11 cellular contexts compared by ENCODE assay signal in the genomic region with DNA sequence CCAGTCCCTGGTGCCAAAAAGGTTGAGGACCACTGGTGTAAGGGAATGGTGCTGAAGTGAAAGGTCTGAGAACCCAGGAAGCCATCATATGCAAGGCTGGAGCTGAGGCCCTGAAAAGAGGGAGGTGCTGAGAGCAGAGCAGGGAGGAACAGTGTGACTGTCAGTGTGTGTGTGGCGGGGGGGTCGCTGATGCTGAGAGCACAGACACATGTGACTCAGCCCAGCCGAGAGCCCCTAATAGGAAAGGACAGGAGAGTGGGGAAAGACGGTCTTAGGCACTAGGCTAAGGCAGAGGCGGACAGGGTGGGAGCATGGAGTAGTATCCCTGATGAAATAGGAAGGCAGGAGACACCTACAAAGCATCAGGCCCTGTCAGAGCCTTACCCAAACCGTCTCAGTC. TPM values are rescaled to one million over a fixed set of nuclear protein-coding genes. Genes with fewer than 3 reads are reported as not detected.
DNase-seq lines count a peak whose midpoint lies in the region; FAIRE-seq and TF ChIP-seq lines count a peak whose summit lies in the region.
"Had no signal": no experiment of that assay in that cellular context is flagged by ENCODE, and none has a peak within 500 bp of the region (broad histone marks: within the 10 kb centered on the region; RNA-seq: fewer than 3 reads in every experiment).

No MANE protein-coding gene starts in this region.

- peak; percentile 15 for DNase-seq in SIG-M5 treated with dmso at 0.1 percent for 504 hours (lab: John Stamatoyannopoulos, UW; ENCODE audit: unreplicated experiment)
- no peak for DNase-seq in SIG-M5 (lab: John Stamatoyannopoulos, UW)
- DNase-seq in H1 (ENCODE audit: low read depth in 1 of 2, low spot score in 2 of 2), result no peak
- no peak for DNase-seq in small intestine
- DNase-seq in WERI-Rb-1, result no peak
- DNase-seq in HuH-7.5 (ENCODE audit: low spot score), result no peak
- DNase-seq: left ventricle myocardium inferior had no signal

- H4K20me1 ChIP-seq in OCI-LY3 (ENCODE audit: insufficient read depth, low read length) (no peaks in the 10 kb centered on the region), H1 (replicated peaks in 1 of 2; ENCODE audit: control insufficient read depth in 1 of 2, insufficient read depth in 2 of 2, low read length in 2 of 2) (peaks cover 0 to 4% of the 10 kb centered on the region in 2 experiments)

- H3K4me3 ChIP-seq in OCI-LY3 (ENCODE audit: low read length) (no peak overlapping the region), H1 (ENCODE audit: extremely low read depth in 1 of 4, insufficient read depth in 2 of 4, low read depth in 3 of 4, low read length in 4 of 4) (peak overlapping the region in 1 of 4 experiments; percentile 93; a peak in 1 of 8 replicates), parathyroid adenoma (ENCODE audit: low read depth, low read length) (no peak overlapping the region), small intestine (ENCODE audit: low read depth in 1 of 2, low read length in 2 of 2) (no peak overlapping the region), WERI-Rb-1 (ENCODE audit: low read depth, low read length) (no peak overlapping the region)

- H3K23me2 ChIP-seq in H1 (ENCODE audit: low read depth, low read length), result peaks cover 6% of the 10 kb centered on the region; the same call in 1 of the 2 replicates

- H2BK12ac ChIP-seq in H1 (ENCODE audit: low read depth, low read length), result no peak overlapping the region

- H4K91ac ChIP-seq in H1 (replicated peaks; ENCODE audit: insufficient read length, low read length), result no peak overlapping the region

- H2AK5ac ChIP-seq in H1 (ENCODE audit: low read depth, low read length), result no peak overlapping the region; the same call in 1 of the 2 replicates

- no peaks in the 10 kb centered on the region for H3K79me2 ChIP-seq in OCI-LY3 (ENCODE audit: low read length)
- no peaks in the 10 kb centered on the region for H3K79me2 ChIP-seq in H1 (ENCODE audit: control insufficient read depth in 1 of 2, insufficient read depth in 2 of 2, low read length in 2 of 2)
- peaks cover 5% of the 10 kb centered on the region for H3K79me2 ChIP-seq in parathyroid adenoma

- no peak overlapping the region for H4K5ac ChIP-seq in H1 (ENCODE audit: insufficient read length, low read depth, low read length)

- H3K9me3 ChIP-seq in OCI-LY3 (ENCODE audit: insufficient read depth, low read length) (no peaks in the 10 kb centered on the region), H1 (ENCODE audit: insufficient read depth in 2 of 2, low read depth in 1 of 2, low read length in 1 of 2) (no peaks in the 10 kb centered on the region), parathyroid adenoma (ENCODE audit: control insufficient read depth, low read length) (no peaks in the 10 kb centered on the region), small intestine (ENCODE audit: control insufficient read depth, low read depth) (no peaks in the 10 kb centered on the region), WERI-Rb-1 (ENCODE audit: severe bottlenecking) (no peaks in the 10 kb centered on the region)
- H3K9me3 ChIP-seq: left ventricle myocardium inferior had no signal

- no peak for TF ChIP-seq POLR2A in H1 (IDR thresholded peaks at IDR 0.05; ENCODE audit: control extremely low read depth in 1 of 2, low read depth in 2 of 2, low read length in 2 of 2)

- H3K9ac ChIP-seq in OCI-LY3 (ENCODE audit: low read length), result no peak overlapping the region
- H3K9ac ChIP-seq in H1 (replicated peaks in 1 of 4; ENCODE audit: extremely low read depth in 1 of 4, low read depth in 3 of 4, low read length in 3 of 4), result no peak overlapping the region
- H3K9ac ChIP-seq in parathyroid adenoma, result no peak overlapping the region

- H3K4ac ChIP-seq in H1 (replicated peaks; ENCODE audit: insufficient read length, low read depth, low read length), result no peak overlapping the region

- H3K56ac ChIP-seq in H1 (replicated peaks; ENCODE audit: insufficient read length, low read depth, low read length), result no peak overlapping the region

- POLR2A ChIA-PET in H1 (lab: Charles Lee; ENCODE audit: partially characterized antibody), result interaction anchor here (1.1 to 6.2 kb wide), 4 partner anchors 15 to 48 kb away, joined by 3 to 32 read pairs (median 4); partner anchors contain the start of gene MAPK7

- H3K36me3 ChIP-seq in OCI-LY3 (replicated peaks; ENCODE audit: low read depth, low read length) (no peaks in the 10 kb centered on the region), H1 (ENCODE audit: control insufficient read depth in 2 of 4, insufficient read depth in 4 of 4, low read length in 3 of 4) (peaks cover 0 to 7% (median 0%) of the 10 kb centered on the region in 4 experiments; a peak in 1 of 8 replicates), parathyroid adenoma (ENCODE audit: control insufficient read depth, insufficient read depth, low read length) (no peaks in the 10 kb centered on the region), small intestine (ENCODE audit: control insufficient read depth in 2 of 2, insufficient read depth in 2 of 2, low read length in 2 of 2) (no peaks in the 10 kb centered on the region), WERI-Rb-1 (peaks cover 8% of the 10 kb centered on the region)
- H3K36me3 ChIP-seq: left ventricle myocardium inferior had no signal

- H3K27me3 ChIP-seq in OCI-LY3 (ENCODE audit: low read depth, low read length) (no peaks in the 10 kb centered on the region), H1 (replicated peaks in 1 of 4; ENCODE audit: control insufficient read depth in 3 of 4, extremely low read depth in 1 of 4, insufficient read depth in 3 of 4, low read length in 3 of 4) (no peaks in the 10 kb centered on the region; a peak in 1 of 7 replicates), parathyroid adenoma (ENCODE audit: control insufficient read depth, insufficient read depth, low read length) (no peaks in the 10 kb centered on the region), small intestine (ENCODE audit: control insufficient read depth in 2 of 2, insufficient read depth in 2 of 2, low read length in 2 of 2) (no peaks in the 10 kb centered on the region), WERI-Rb-1 (ENCODE audit: insufficient read depth, low read depth, severe bottlenecking) (no peaks in the 10 kb centered on the region)

- H3K4me1 ChIP-seq in OCI-LY3 (ENCODE audit: low read length), result no peaks in the 10 kb centered on the region
- peaks cover 0 to 9% (median 3%) of the 10 kb centered on the region in 4 experiments; a peak in 4 of 7 replicates for H3K4me1 ChIP-seq in H1 (replicated peaks in 1 of 4; ENCODE audit: control insufficient read depth in 3 of 4, insufficient read depth in 4 of 4, low read length in 3 of 4)
- H3K4me1 ChIP-seq in parathyroid adenoma, result peaks cover 25% of the 10 kb centered on the region
- H3K4me1 ChIP-seq in small intestine (ENCODE audit: control insufficient read depth in 2 of 2, insufficient read depth in 1 of 2, low read depth in 1 of 2, low read length in 1 of 2), result peaks cover 0 to 2% of the 10 kb centered on the region in 2 donors

- H4K8ac ChIP-seq in H1 (ENCODE audit: extremely low read depth, insufficient read depth, low read length), result no peak overlapping the region; the same call in 1 of the 2 replicates

- no peak overlapping the region for H3K23ac ChIP-seq in H1 (ENCODE audit: insufficient read length)

- H3K4me2 ChIP-seq in OCI-LY3 (ENCODE audit: low read length) (peak overlapping the region; percentile 65; the same call in 1 of the 2 replicates), H1 (ENCODE audit: insufficient read depth in 1 of 2, low read depth in 2 of 2, low read length in 2 of 2) (peak overlapping the region; percentile 20 to 85; a peak in 3 of 4 replicates), parathyroid adenoma (ENCODE audit: low read length) (no peak overlapping the region)

- H2BK5ac ChIP-seq in H1 (ENCODE audit: low read depth, low read length), result no peak overlapping the region

- H2BK20ac ChIP-seq in H1 (ENCODE audit: low read length), result no peak overlapping the region

- FAIRE-seq in H1 (lab: Jason Lieb, UNC), result no peak
- no peak for FAIRE-seq in small intestine (lab: Jason Lieb, UNC)
- FAIRE-seq: G401.6 had no signal

- CTCF ChIA-PET in H1 (lab: Charles Lee; ENCODE audit: partially characterized antibody), result interaction anchor here (0.7 to 6.7 kb wide), 3 partner anchors 9 to 87 kb away, joined by 3 to 66 read pairs (median 4); no protein-coding TSS in a partner anchor

- H3K18ac ChIP-seq in H1 (ENCODE audit: extremely low read depth, low read length), result no peak overlapping the region; the same call in 1 of the 2 replicates

- no peak for TF ChIP-seq CTCF in OCI-LY3 (IDR thresholded peaks at IDR 0.05; ENCODE audit: low read depth, low read length)
- no peak for TF ChIP-seq CTCF in H1 (IDR thresholded peaks at IDR 0.05; ENCODE audit: control extremely low read depth in 1 of 3, insufficient read depth in 1 of 3, low read depth in 1 of 3, low read length in 3 of 3)
- no peak for TF ChIP-seq CTCF in parathyroid adenoma (IDR thresholded peaks at IDR 0.05)
- no peak for TF ChIP-seq CTCF in WERI-Rb-1 (IDR thresholded peaks at IDR 0.05; ENCODE audit: low read depth, low read length)

- 89% methylated on average over 5 of the region's 6 CpGs; no CpG with 5 or more reads in 1 of the 2 experiments for WGBS in H1 (ENCODE audit: extremely low coverage in 1 of 2, insufficient coverage in 1 of 2, insufficient read length in 1 of 2, insufficient replicate concordance in 2 of 2, low coverage in 1 of 2, low lambda C conversion rate in 2 of 2, missing lambda C conversion rate in 1 of 2), 2 experiments
- 75 to 79% (median 77%) methylated on average over 6 of the region's 6 CpGs for WGBS in small intestine, 3 donors

- H3K14ac ChIP-seq in H1 (ENCODE audit: insufficient read length), result no peak overlapping the region

- peaks cover 2% of the 10 kb centered on the region; the same call in 1 of the 2 replicates for H3K79me1 ChIP-seq in H1 (ENCODE audit: low read depth, low read length)

- no peak for TF ChIP-seq RAD21 in H1 (IDR thresholded peaks at IDR 0.05 in 1 of 2, conservative IDR thresholded peaks at IDR 0.05 in 1 of 2; ENCODE audit: low read depth in 2 of 2, low read length in 2 of 2)

- H2AFZ ChIP-seq in OCI-LY3 (ENCODE audit: low read depth, low read length), result no peak overlapping the region
- H2AFZ ChIP-seq in H1 (ENCODE audit: low read length), result no peak overlapping the region
- peak overlapping the region; percentile 96 for H2AFZ ChIP-seq in parathyroid adenoma

- H2BK120ac ChIP-seq in H1 (replicated peaks; ENCODE audit: low read depth, low read length), result no peak overlapping the region

- H2BK15ac ChIP-seq in H1 (ENCODE audit: low read length), result no peak overlapping the region

- H3K27ac ChIP-seq in OCI-LY3 (ENCODE audit: low read length), result no peak overlapping the region
- H3K27ac ChIP-seq in H1 (ENCODE audit: low read depth, low read length), result no peak overlapping the region
- no peak overlapping the region for H3K27ac ChIP-seq in parathyroid adenoma
- no peak overlapping the region for H3K27ac ChIP-seq in small intestine (ENCODE audit: low read depth in 1 of 2, low read length in 1 of 2)
- H3K27ac ChIP-seq in WERI-Rb-1, result no peak overlapping the region

- TF ChIP-seq EP300 in H1 (IDR thresholded peaks at IDR 0.05; ENCODE audit: borderline replicate concordance in 1 of 2, low read depth in 2 of 2, low read length in 2 of 2), result no peak

RNA-seq across cellular contexts. Expression of gene B9D1, which starts 1.2 kb away (rescaled TPM):
- 24.6 and 25.4 TPM in 2 replicates for total RNA-seq in H1 (2021; fragmentation: NEBNext Ultra II Directional; extraction: Animal tissue kit (Norgen Biotek cat#: 25700))
- 65.7 and 74.8 TPM in 2 replicates for polyA plus RNA-seq in H1 (2011; rRNA removed)
- 69.9 TPM for polyA plus RNA-seq in H1 (2011; cell fraction: cytosol; rRNA removed)
- 99.2 TPM for polyA plus RNA-seq in H1 (2011; cell fraction: nucleus; rRNA removed)
- polyA plus RNA-seq in H1 (2012, experiment 1 of 2), result 26.4 to 39.5 TPM (median 32.7 TPM) in 4 replicates
- 41.1 TPM for polyA plus RNA-seq in H1 (2012, experiment 2 of 2)
- polyA plus RNA-seq in H1 (2013, experiment 1 of 2), result 27.1 TPM
- 26.2 TPM for polyA plus RNA-seq in H1 (2013, experiment 2 of 2)
- 28.7 and 41.3 TPM in 2 replicates for polyA minus RNA-seq in H1 (2011; rRNA and poly(A)+ RNA removed)
- 35.0 TPM for polyA minus RNA-seq in H1 (2011; cell fraction: cytosol; rRNA and poly(A)+ RNA removed)
- 35.7 TPM for polyA minus RNA-seq in H1 (2011; cell fraction: nucleus; rRNA and poly(A)+ RNA removed)
- polyA plus RNA-seq in small intestine, result 10 to 100 TPM in 2 of 3 donors, 1 to 10 TPM in 1; 2.2 to 13.2 (median 12.5) TPM

RNA-seq across cellular contexts. Expression of gene MAPK7, which starts 17.0 kb away (rescaled TPM):
- total RNA-seq in H1 (2021; fragmentation: NEBNext Ultra II Directional; extraction: Animal tissue kit (Norgen Biotek cat#: 25700)), result 28.1 and 33.8 TPM in 2 replicates
- polyA plus RNA-seq in H1 (2011; rRNA removed) (15.2 and 31.3 TPM in 2 replicates), small intestine (10 to 100 TPM; 18.6 to 19.9 (median 18.9) TPM)
- polyA plus RNA-seq in H1 (2011; cell fraction: cytosol; rRNA removed), result 14.1 TPM
- 49.4 TPM for polyA plus RNA-seq in H1 (2011; cell fraction: nucleus; rRNA removed)
- polyA plus RNA-seq in H1 (2012, experiment 1 of 2), result 20.3 to 30.7 TPM (median 27.8 TPM) in 4 replicates
- polyA plus RNA-seq in H1 (2012, experiment 2 of 2), result 32.4 TPM
- 23.0 TPM for polyA plus RNA-seq in H1 (2013, experiment 1 of 2)
- 21.6 TPM for polyA plus RNA-seq in H1 (2013, experiment 2 of 2)
- polyA minus RNA-seq in H1 (2011; rRNA and poly(A)+ RNA removed), result 51.2 and 56.3 TPM in 2 replicates
- 21.0 TPM for polyA minus RNA-seq in H1 (2011; cell fraction: cytosol; rRNA and poly(A)+ RNA removed)
- polyA minus RNA-seq in H1 (2011; cell fraction: nucleus; rRNA and poly(A)+ RNA removed), result 57.7 TPM

RNA-seq across cellular contexts. Expression of gene MFAP4, which starts 25.7 kb away (rescaled TPM):
- 3.6 and 3.8 TPM in 2 replicates for total RNA-seq in H1 (2021; fragmentation: NEBNext Ultra II Directional; extraction: Animal tissue kit (Norgen Biotek cat#: 25700))
- 3.1 and 8.1 TPM in 2 replicates for polyA plus RNA-seq in H1 (2011; rRNA removed)
- 3.4 TPM for polyA plus RNA-seq in H1 (2011; cell fraction: cytosol; rRNA removed)
- polyA plus RNA-seq in H1 (2011; cell fraction: nucleus; rRNA removed), result 9.6 TPM
- 3.4 to 5.8 TPM (median 4.6 TPM) in 4 replicates for polyA plus RNA-seq in H1 (2012, experiment 1 of 2)
- 5.5 TPM for polyA plus RNA-seq in H1 (2012, experiment 2 of 2)
- polyA plus RNA-seq in H1 (2013, experiment 1 of 2), result 6.5 TPM
- polyA plus RNA-seq in H1 (2013, experiment 2 of 2), result 8.6 TPM
- polyA minus RNA-seq in H1 (2011; rRNA and poly(A)+ RNA removed), result 1.9 and 4.1 TPM in 2 replicates
- polyA minus RNA-seq in H1 (2011; cell fraction: cytosol; rRNA and poly(A)+ RNA removed), result 3.8 TPM
- polyA minus RNA-seq in H1 (2011; cell fraction: nucleus; rRNA and poly(A)+ RNA removed), result 2.5 TPM
- polyA plus RNA-seq in small intestine, result 10 to 100 TPM in 2 of 3 donors, 1 to 10 TPM in 1; 2.2 to 54.0 (median 16.8) TPM
- total RNA-seq: T-helper 2 cell treated with Interferon-gamma antibody and Interleukin-4, amounts not matched to agents 100 ng/mL and 5 ng/mL, for 36 hours had no signal

RNA-seq across cellular contexts. Expression of gene RNF112, which starts 49.7 kb away (rescaled TPM):
- total RNA-seq in H1 (2021; fragmentation: NEBNext Ultra II Directional; extraction: Animal tissue kit (Norgen Biotek cat#: 25700)), result 2.2 and 2.3 TPM in 2 replicates
- polyA plus RNA-seq in H1 (2011; rRNA removed), result 1.1 and 1.7 TPM in 2 replicates
- polyA plus RNA-seq in H1 (2011; cell fraction: cytosol; rRNA removed), result 1.7 TPM
- polyA plus RNA-seq in H1 (2011; cell fraction: nucleus; rRNA removed), result 8.6 TPM
- polyA plus RNA-seq in H1 (2012, experiment 1 of 2), result 1.4 to 3.8 TPM (median 2.5 TPM) in 4 replicates
- polyA plus RNA-seq in H1 (2012, experiment 2 of 2), result 0.79 TPM
- polyA plus RNA-seq in H1 (2013, experiment 1 of 2), result 0.85 TPM
- polyA plus RNA-seq in H1 (2013, experiment 2 of 2), result 0.90 TPM
- 0.68 and 0.98 TPM in 2 replicates for polyA minus RNA-seq in H1 (2011; rRNA and poly(A)+ RNA removed)
- polyA minus RNA-seq in H1 (2011; cell fraction: cytosol; rRNA and poly(A)+ RNA removed), result 4.6 TPM
- polyA minus RNA-seq in H1 (2011; cell fraction: nucleus; rRNA and poly(A)+ RNA removed), result 1.6 TPM
- 1 to 10 TPM; 1.1 to 5.6 (median 2.7) TPM for polyA plus RNA-seq in small intestine
